ENCODE assay signal across 1 cellular context in the genomic region with DNA sequence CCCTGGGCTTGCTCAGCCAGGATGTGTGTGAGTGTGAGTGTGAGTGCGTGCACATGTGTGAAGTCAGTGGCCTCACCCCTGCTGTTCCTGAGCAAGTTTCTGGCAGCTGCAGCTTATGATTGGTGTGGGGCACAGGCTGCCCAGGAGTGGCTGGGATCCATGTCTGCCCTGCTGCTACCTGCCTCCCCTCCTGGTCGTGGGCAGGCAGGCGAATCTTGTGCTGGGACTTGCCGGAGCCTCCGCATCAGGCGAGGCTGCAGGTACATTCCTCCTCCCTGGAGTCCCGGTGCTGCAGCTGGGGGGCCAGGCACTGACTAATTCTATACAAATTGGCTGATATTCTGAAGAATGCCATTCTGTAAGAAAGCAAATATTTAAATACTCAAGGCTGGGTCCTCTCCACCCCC.
A peak's percentile ranks its signal among the peaks of the same experiment; 100 is the strongest.
TF ChIP-seq lines count a peak whose summit lies in the region.

No MANE protein-coding gene starts in this region.

TF ChIP-seq in H1, 55 proteins besides CTCF, POLR2A, EP300 and RAD21 (continued from another document):
- TF ChIP-seq ASH2L (IDR thresholded peaks at IDR 0.05; ENCODE audit: low read length) (peak; percentile 66), EZH2 (IDR thresholded peaks at IDR 0.05; ENCODE audit: low read depth, low read length, severe bottlenecking) (no peak), TAF1 (IDR thresholded peaks at IDR 0.05; ENCODE audit: low read depth, low read length) (no peak), NRF1 (IDR thresholded peaks at IDR 0.05; ENCODE audit: low read depth, low read length) (no peak)
